8 cellular contexts compared by ENCODE assay signal in the genomic region with DNA sequence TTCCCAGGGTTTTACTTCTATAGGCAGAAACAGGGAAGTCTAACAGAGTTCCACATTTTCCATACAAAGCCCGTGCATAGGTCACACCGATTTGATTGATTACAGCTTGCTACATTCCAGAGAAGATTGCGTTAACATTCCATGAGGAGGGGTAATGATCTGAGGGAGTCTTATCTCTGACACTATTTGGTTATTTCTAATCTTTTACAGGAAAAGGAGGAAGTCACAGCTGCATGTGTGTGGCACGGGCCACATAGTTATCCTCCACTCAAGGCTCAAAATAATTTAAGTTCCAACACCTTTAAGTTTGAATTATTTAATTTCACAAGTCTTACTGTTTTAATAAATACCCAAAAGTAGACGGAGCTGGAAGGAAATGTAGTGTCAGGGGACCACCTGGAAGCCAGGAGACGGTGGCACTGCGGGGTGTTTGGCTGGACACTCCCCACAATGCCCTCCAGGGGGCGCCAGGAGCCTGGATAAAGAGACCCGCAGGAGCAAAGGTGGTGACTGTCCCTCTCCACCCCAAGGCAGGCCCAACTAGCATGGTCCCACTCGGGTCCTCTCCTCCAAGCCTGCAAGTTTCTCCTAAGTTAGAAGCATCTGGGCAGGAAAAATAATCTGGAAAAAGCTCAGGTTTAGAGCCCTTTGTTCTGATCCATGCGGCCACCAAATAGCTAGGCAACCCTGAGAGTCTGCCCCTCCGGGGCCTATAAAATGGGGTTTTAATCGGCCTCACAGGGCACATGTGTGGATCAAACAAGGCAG. TPM values are rescaled to one million over a fixed set of nuclear protein-coding genes. Genes with fewer than 3 reads are reported as not detected.
DNase-seq lines count a peak whose midpoint lies in the region; ATAC-seq lines count a peak whose summit lies in the region.

No MANE protein-coding gene starts in this region.

- ATAC-seq in GM21528 (IDR thresholded peaks at IDR 0.05; ENCODE audit: low FRiP score, unreplicated experiment) = no peak

- CTCF ChIA-PET in activated CD4-positive, alpha-beta memory T cell treated with anti-CD3 and anti-CD28 coated beads for 36 hours (lab: Charles Lee) = interaction anchor here (0.5 to 14.4 kb wide), 62 partner anchors 9 to 901 kb away, joined by 3 to 557 read pairs (median 4); a partner anchor contains a TSS

- H3K9me3 Mint-ChIP-seq in activated CD4-positive, alpha-beta memory T cell treated with anti-CD3 and anti-CD28 coated beads for 36 hours = no peaks in the 10 kb centered on the region

- H3K27ac Mint-ChIP-seq in activated CD4-positive, alpha-beta memory T cell treated with anti-CD3 and anti-CD28 coated beads for 36 hours = no peak overlapping the region

- H3K4me3 Mint-ChIP-seq in activated CD4-positive, alpha-beta memory T cell treated with anti-CD3 and anti-CD28 coated beads for 36 hours = no peak overlapping the region

- peaks cover 2% of the 10 kb centered on the region for H3K27me3 Mint-ChIP-seq in activated CD4-positive, alpha-beta memory T cell treated with anti-CD3 and anti-CD28 coated beads for 36 hours

- peak; percentile 81 for DNase-seq in AG08396 (ENCODE audit: low spot score)
- DNase-seq in H4 (ENCODE audit: low spot score) = peak; percentile 48
- DNase-seq in NCI-H69 (lab: John Stamatoyannopoulos, UW) = peak; percentile 77
- peak; percentile 87 for DNase-seq in activated CD4-positive, alpha-beta memory T cell treated with anti-CD3 and anti-CD28 coated beads for 36 hours
- peak; percentile 93 for DNase-seq in ecto neural progenitor cell (ENCODE audit: low spot score)
- peak; percentile 84 for DNase-seq in mucosa of gallbladder (ENCODE audit: low spot score)
- DNase-seq in stimulated activated CD8-positive, alpha-beta memory T cell treated with anti-CD3 and anti-CD28 coated beads, Interleukin-4, amount 100 ng/mL, for 48 hours = peak; percentile 93

- no peaks in the 10 kb centered on the region for H3K36me3 Mint-ChIP-seq in activated CD4-positive, alpha-beta memory T cell treated with anti-CD3 and anti-CD28 coated beads for 36 hours

- intact Hi-C loops in activated CD4-positive, alpha-beta memory T cell treated with anti-CD3 and anti-CD28 coated beads for 36 hours (cut with micrococcal nuclease) = loop anchor here (1.0 kb wide), 1 partner anchor 97 kb away; no protein-coding TSS in a partner anchor

- POLR2A ChIA-PET in activated CD4-positive, alpha-beta memory T cell treated with anti-CD3 and anti-CD28 coated beads for 36 hours (lab: Charles Lee) = no interaction called here

- H3K4me1 Mint-ChIP-seq in activated CD4-positive, alpha-beta memory T cell treated with anti-CD3 and anti-CD28 coated beads for 36 hours (ENCODE audit: low read depth) = peaks cover 7% of the 10 kb centered on the region

RNA-seq across cellular contexts. Expression of a gene that starts 20.2 kb away (rescaled TPM):
- total RNA-seq in H4 (2014; rRNA removed; shearing (Covaris generic)) = 20.7 and 27.7 TPM in 2 replicates
- under 1 TPM; 0.51 to 0.67 TPM for total RNA-seq in activated CD4-positive, alpha-beta memory T cell treated with anti-CD3 and anti-CD28 coated beads for 36 hours
- 1,446 TPM for total RNA-seq in mucosa of gallbladder

RNA-seq across cellular contexts. Expression of a gene that starts 35.9 kb away (rescaled TPM):
- total RNA-seq in H4 (2014; rRNA removed; shearing (Covaris generic)) = not detected in 2 replicates
- not detected for total RNA-seq in activated CD4-positive, alpha-beta memory T cell treated with anti-CD3 and anti-CD28 coated beads for 36 hours
- not detected for total RNA-seq in mucosa of gallbladder

RNA-seq across cellular contexts. Expression of a gene that starts 50.6 kb away (rescaled TPM):
- not detected in 2 replicates for total RNA-seq in H4 (2014; rRNA removed; shearing (Covaris generic))
- total RNA-seq in activated CD4-positive, alpha-beta memory T cell treated with anti-CD3 and anti-CD28 coated beads for 36 hours = not detected
- total RNA-seq in mucosa of gallbladder = not detected

Comparison
In these comparisons a context has a peak if more than half of its experiments do, and no peak if none do; other contexts are left out.
1. RNA of a gene that starts 20.2 kb away (total RNA-seq): 1,446 TPM in mucosa of gallbladder (single experiment); 20.7 to 27.7 TPM in H4 and 0.51 to 0.67 TPM in activated CD4-positive, alpha-beta memory T cell treated with anti-CD3 and anti-CD28 coated beads for 36 hours; every median in the first group is over 10 times any median in the second.
2. Peak in every context shown above with its lines, with median percentiles within 50 percentile points of each other: DNase-seq.